In the genomic region with DNA sequence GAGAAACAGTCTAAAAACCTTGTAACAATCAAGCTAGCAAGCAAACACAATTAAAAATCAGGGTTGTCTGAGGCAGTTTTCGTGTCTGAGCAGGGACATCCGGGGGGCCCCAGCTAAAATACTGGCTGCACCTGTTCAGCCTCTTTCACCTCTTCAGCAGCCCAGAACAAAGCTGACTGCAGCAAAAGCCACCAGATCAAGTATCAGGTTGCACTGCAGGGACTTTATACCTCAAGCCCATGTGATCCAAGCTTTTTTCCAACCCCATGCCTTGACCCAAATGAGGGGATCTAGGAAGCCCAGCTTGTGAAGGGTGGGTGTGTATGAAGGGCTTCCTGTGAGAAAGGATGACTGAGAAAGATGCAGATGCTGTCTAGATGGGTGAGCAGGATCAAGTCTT, we compare ENCODE assay signal across 1 cellular context.
TF ChIP-seq lines count a peak whose summit lies in the region.

No MANE protein-coding gene starts in this region.

TF ChIP-seq in GM23338, 12 proteins besides CTCF, POLR2A, EP300 and RAD21:
- TF ChIP-seq, protein P1, sequence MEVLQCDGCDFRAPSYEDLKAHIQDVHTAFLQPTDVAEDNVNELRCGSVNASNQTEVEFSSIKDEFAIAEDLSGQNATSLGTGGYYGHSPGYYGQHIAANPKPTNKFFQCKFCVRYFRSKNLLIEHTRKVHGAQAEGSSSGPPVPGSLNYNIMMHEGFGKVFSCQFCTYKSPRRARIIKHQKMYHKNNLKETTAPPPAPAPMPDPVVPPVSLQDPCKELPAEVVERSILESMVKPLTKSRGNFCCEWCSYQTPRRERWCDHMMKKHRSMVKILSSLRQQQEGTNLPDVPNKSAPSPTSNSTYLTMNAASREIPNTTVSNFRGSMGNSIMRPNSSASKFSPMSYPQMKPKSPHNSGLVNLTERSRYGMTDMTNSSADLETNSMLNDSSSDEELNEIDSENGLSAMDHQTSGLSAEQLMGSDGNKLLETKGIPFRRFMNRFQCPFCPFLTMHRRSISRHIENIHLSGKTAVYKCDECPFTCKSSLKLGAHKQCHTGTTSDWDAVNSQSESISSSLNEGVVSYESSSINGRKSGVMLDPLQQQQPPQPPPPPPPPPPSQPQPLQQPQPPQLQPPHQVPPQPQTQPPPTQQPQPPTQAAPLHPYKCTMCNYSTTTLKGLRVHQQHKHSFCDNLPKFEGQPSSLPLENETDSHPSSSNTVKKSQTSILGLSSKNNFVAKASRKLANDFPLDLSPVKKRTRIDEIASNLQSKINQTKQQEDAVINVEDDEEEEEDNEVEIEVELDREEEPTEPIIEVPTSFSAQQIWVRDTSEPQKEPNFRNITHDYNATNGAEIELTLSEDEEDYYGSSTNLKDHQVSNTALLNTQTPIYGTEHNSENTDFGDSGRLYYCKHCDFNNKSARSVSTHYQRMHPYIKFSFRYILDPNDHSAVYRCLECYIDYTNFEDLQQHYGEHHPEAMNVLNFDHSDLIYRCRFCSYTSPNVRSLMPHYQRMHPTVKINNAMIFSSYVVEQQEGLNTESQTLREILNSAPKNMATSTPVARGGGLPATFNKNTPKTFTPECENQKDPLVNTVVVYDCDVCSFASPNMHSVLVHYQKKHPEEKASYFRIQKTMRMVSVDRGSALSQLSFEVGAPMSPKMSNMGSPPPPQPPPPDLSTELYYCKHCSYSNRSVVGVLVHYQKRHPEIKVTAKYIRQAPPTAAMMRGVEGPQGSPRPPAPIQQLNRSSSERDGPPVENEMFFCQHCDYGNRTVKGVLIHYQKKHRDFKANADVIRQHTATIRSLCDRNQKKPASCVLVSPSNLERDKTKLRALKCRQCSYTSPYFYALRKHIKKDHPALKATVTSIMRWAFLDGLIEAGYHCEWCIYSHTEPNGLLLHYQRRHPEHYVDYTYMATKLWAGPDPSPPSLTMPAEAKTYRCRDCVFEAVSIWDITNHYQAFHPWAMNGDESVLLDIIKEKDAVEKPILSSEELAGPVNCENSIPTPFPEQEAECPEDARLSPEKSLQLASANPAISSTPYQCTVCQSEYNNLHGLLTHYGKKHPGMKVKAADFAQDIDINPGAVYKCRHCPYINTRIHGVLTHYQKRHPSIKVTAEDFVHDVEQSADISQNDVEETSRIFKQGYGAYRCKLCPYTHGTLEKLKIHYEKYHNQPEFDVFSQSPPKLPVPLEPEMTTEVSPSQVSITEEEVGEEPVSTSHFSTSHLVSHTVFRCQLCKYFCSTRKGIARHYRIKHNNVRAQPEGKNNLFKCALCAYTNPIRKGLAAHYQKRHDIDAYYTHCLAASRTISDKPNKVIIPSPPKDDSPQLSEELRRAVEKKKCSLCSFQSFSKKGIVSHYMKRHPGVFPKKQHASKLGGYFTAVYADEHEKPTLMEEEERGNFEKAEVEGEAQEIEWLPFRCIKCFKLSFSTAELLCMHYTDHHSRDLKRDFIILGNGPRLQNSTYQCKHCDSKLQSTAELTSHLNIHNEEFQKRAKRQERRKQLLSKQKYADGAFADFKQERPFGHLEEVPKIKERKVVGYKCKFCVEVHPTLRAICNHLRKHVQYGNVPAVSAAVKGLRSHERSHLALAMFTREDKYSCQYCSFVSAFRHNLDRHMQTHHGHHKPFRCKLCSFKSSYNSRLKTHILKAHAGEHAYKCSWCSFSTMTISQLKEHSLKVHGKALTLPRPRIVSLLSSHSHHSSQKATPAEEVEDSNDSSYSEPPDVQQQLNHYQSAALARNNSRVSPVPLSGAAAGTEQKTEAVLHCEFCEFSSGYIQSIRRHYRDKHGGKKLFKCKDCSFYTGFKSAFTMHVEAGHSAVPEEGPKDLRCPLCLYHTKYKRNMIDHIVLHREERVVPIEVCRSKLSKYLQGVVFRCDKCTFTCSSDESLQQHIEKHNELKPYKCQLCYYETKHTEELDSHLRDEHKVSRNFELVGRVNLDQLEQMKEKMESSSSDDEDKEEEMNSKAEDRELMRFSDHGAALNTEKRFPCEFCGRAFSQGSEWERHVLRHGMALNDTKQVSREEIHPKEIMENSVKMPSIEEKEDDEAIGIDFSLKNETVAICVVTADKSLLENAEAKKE (CRISPR knock-in tag; IDR thresholded peaks at IDR 0.05), result 0 out of 2 replicates have a peak, but pooled peaks have one; percentile 37
- no peak for TF ChIP-seq CREB1 (CRISPR knock-in tag; IDR thresholded peaks at IDR 0.05; ENCODE audit: low read depth)
